ENCODE assay signal across 19 cellular contexts in genomic region chr7:151116603-151117002, GRCh38. TPM values are rescaled to one million over a fixed set of nuclear protein-coding genes. Genes with fewer than 3 reads are reported as not detected.
DNase-seq lines count a peak whose midpoint lies in the region; ATAC-seq, FAIRE-seq and TF ChIP-seq lines count a peak whose summit lies in the region.
"Had no signal": no experiment of that assay in that cellular context is flagged by ENCODE, and none has a peak within 500 bp of the region (broad histone marks: within the 10 kb centered on the region; RNA-seq: fewer than 3 reads in every experiment).

No MANE protein-coding gene starts in this region.

- no peak for TF ChIP-seq RAD21 in IMR-90 (IDR thresholded peaks at IDR 0.05; ENCODE audit: low read length)
- no peak for TF ChIP-seq RAD21 in K562 (CRISPR knock-in tag; conservative IDR thresholded peaks at IDR 0.05 in 1 of 2, IDR thresholded peaks at IDR 0.05 in 1 of 2)

- intact Hi-C loops in IMR-90 (cut with micrococcal nuclease) (no loop called here), K562 (cut with micrococcal nuclease) (no loop called here), lower lobe of right lung (cut with DNase I) (no loop called here)

- TF ChIP-seq POLR2A in IMR-90 (IDR thresholded peaks at IDR 0.05; ENCODE audit: low read depth, low read length), result no peak
- TF ChIP-seq POLR2A in K562 (conservative IDR thresholded peaks at IDR 0.05), result no peak
- TF ChIP-seq POLR2A in H54 (IDR thresholded peaks at IDR 0.05; ENCODE audit: low read depth, low read length), result no peak

- peaks cover 17 to 58% of the 10 kb centered on the region in 2 experiments for H3K79me1 ChIP-seq in IMR-90 (ENCODE audit: low read depth in 1 of 2, low read length in 2 of 2)

- H3K36me3 ChIP-seq in IMR-90 (ENCODE audit: control insufficient read depth, insufficient read depth, low read length), result peaks cover 46% of the 10 kb centered on the region
- peaks cover 84% of the 10 kb centered on the region; the same call in 2 of the 3 replicates for H3K36me3 ChIP-seq in K562 (ENCODE audit: control insufficient read depth, insufficient read depth, low read length)
- peaks cover 48% of the 10 kb centered on the region for H3K36me3 ChIP-seq in lower lobe of right lung

- in situ Hi-C loops in IMR-90 (cut with MboI; ENCODE audit: low sequenced_read_pairs) (loop anchor here (25.0 kb wide), 1 partner anchor 329 kb away; no protein-coding TSS in a partner anchor), K562 (cut with MboI) (no loop called here)

- H3K27ac ChIP-seq in IMR-90 (ENCODE audit: insufficient read depth, low read length), result no peak overlapping the region
- no peak overlapping the region for H3K27ac ChIP-seq in K562 (ENCODE audit: extremely low read depth, low read depth, low read length)
- H3K27ac ChIP-seq in lower lobe of right lung, result peak overlapping the region; percentile 72
- H3K27ac ChIP-seq: ascending aorta, neutrophil, right lobe of liver had no signal

- H3K4me3 Mint-ChIP-seq in stimulated activated effector memory CD8-positive, alpha-beta T cell treated with anti-CD3 and anti-CD28 coated beads, Interleukin-12 subunit alpha, Interleukin-12 subunit beta, amount 100 ng/mL, for 72 hours, result peak overlapping the region; percentile 47

- H4K8ac ChIP-seq in IMR-90 (ENCODE audit: low read depth in 2 of 2, low read length in 2 of 2), result no peak overlapping the region

- H2BK120ac ChIP-seq in IMR-90 (ENCODE audit: low read depth, low read length), result no peak overlapping the region

- H3K9me3 ChIP-seq in IMR-90 (ENCODE audit: control insufficient read depth, insufficient read depth, low read length), result no peaks in the 10 kb centered on the region
- H3K9me3 ChIP-seq in K562 (replicated peaks; ENCODE audit: control insufficient read depth, insufficient read depth, low read depth, low read length), result no peaks in the 10 kb centered on the region
- no peaks in the 10 kb centered on the region for H3K9me3 ChIP-seq in lower lobe of right lung
- H3K9me3 ChIP-seq: ascending aorta, neutrophil, right lobe of liver had no signal

- H3K23ac ChIP-seq in IMR-90 (ENCODE audit: low read depth, low read length), result 0 out of 2 replicates have a peak overlapping the region, but pooled peaks have one; percentile 42

- no peak overlapping the region for H2BK15ac ChIP-seq in IMR-90 (ENCODE audit: low read depth, low read length)

- H3K9ac ChIP-seq in IMR-90 (ENCODE audit: low read depth, low read length), result no peak overlapping the region
- H3K9ac ChIP-seq in K562 (ENCODE audit: insufficient read depth in 1 of 2, low read depth in 2 of 2, low read length in 2 of 2), result peak overlapping the region in 1 of 2 experiments; percentile 64; a peak in 2 of 4 replicates

- no peak overlapping the region for H3K14ac ChIP-seq in IMR-90 (replicated peaks; ENCODE audit: low read depth, low read length)

- H3K4ac ChIP-seq in IMR-90 (ENCODE audit: low read depth, low read length), result no peak overlapping the region; the same call in 1 of the 2 replicates

- H3K4me3 ChIP-seq in IMR-90 (ENCODE audit: insufficient read depth, low read depth, low read length) (no peak overlapping the region), K562 (no peak overlapping the region), lower lobe of right lung (peak overlapping the region; percentile 49)
- H3K4me3 ChIP-seq: ascending aorta, right lobe of liver had no signal

- DNase-seq in IMR-90, result no peak
- no peak for DNase-seq in K562 (ENCODE audit: extremely low read depth in 1 of 4, low spot score in 3 of 4)
- no peak for DNase-seq in lower lobe of right lung
- no peak for DNase-seq in stimulated activated effector memory CD8-positive, alpha-beta T cell treated with anti-CD3 and anti-CD28 coated beads, Interleukin-12 subunit alpha, Interleukin-12 subunit beta, amount 100 ng/mL, for 72 hours (ENCODE audit: low spot score in 2 of 2)
- no peak for DNase-seq in NCI-H1930 (lab: John Stamatoyannopoulos, UW)
- DNase-seq in H54 (ENCODE audit: insufficient read length, low spot score), result no peak
- DNase-seq: activated effector memory CD4-positive, alpha-beta T cell treated with Interleukin-2 at 50 U/mL for 16 hours; DMS153; NCI-H2107; NCI-H82; right lobe of liver; stimulated activated CD4-positive, alpha-beta T cell treated with anti-CD3 and anti-CD28 coated beads, Interleukin-2, amount 100 ng/mL, for 48 hours; T-helper 1 cell had no signal

- peaks cover 38% of the 10 kb centered on the region for H3K4me1 Mint-ChIP-seq in stimulated activated effector memory CD8-positive, alpha-beta T cell treated with anti-CD3 and anti-CD28 coated beads, Interleukin-12 subunit alpha, Interleukin-12 subunit beta, amount 100 ng/mL, for 72 hours

- POLR2A ChIA-PET in IMR-90 (lab: Charles Lee; ENCODE audit: unreplicated experiment) (no interaction called here), K562 (lab: Yijun Ruan, JAX) (interaction anchor here (0.5 to 1.1 kb wide), 3 partner anchors 43 to 193 kb away, joined by 3 to 5 read pairs (median 4); no protein-coding TSS in a partner anchor)

- no peak for ATAC-seq in IMR-90 (ENCODE audit: low read depth)
- ATAC-seq in K562, result no peak
- ATAC-seq in lower lobe of right lung, result peak; percentile 4 to 13
- ATAC-seq in stimulated activated effector memory CD8-positive, alpha-beta T cell treated with anti-CD3 and anti-CD28 coated beads, Interleukin-12 subunit alpha, Interleukin-12 subunit beta, amount 100 ng/mL, for 72 hours, result no peak
- no peak for ATAC-seq in HG03469 (IDR thresholded peaks at IDR 0.05; ENCODE audit: unreplicated experiment)
- ATAC-seq: HepG2, right lobe of liver had no signal

- H3K4me1 ChIP-seq in IMR-90 (ENCODE audit: control insufficient read depth, insufficient read depth, low read length), result peaks cover 16% of the 10 kb centered on the region
- peaks cover 22 to 66% of the 10 kb centered on the region in 2 experiments for H3K4me1 ChIP-seq in K562 (replicated peaks in 1 of 2; ENCODE audit: control insufficient read depth in 2 of 2, insufficient read depth in 2 of 2, low read length in 2 of 2)
- peaks cover 25% of the 10 kb centered on the region for H3K4me1 ChIP-seq in lower lobe of right lung
- H3K4me1 ChIP-seq: right lobe of liver had no signal

- H4K5ac ChIP-seq in IMR-90 (ENCODE audit: low read depth, low read length), result no peak overlapping the region

- no peak overlapping the region for H3K27ac Mint-ChIP-seq in stimulated activated effector memory CD8-positive, alpha-beta T cell treated with anti-CD3 and anti-CD28 coated beads, Interleukin-12 subunit alpha, Interleukin-12 subunit beta, amount 100 ng/mL, for 72 hours

- no peak overlapping the region for H4K91ac ChIP-seq in IMR-90 (ENCODE audit: insufficient read depth, low read depth, low read length)

- FAIRE-seq in K562 (lab: Jason Lieb, UNC) (no peak), H54 (lab: Jason Lieb, UNC) (no peak)
- FAIRE-seq: colon, HepG2 had no signal

- H3K27me3 ChIP-seq in IMR-90 (ENCODE audit: control insufficient read depth, insufficient read depth, low read length) (no peaks in the 10 kb centered on the region), K562 (ENCODE audit: control insufficient read depth in 2 of 2, insufficient read depth in 2 of 2, low read length in 2 of 2) (no peaks in the 10 kb centered on the region), lower lobe of right lung (ENCODE audit: low read depth) (no peaks in the 10 kb centered on the region)
- H3K27me3 ChIP-seq: ascending aorta, right lobe of liver had no signal

- BruUV-seq in IMR-90 (replicated peaks; lab: Mats Ljungman, UMichigan), result no TSS peak
- BruUV-seq in K562 (replicated peaks; lab: Mats Ljungman, UMichigan), result no TSS peak

- CTCF ChIA-PET in IMR-90 (lab: Yijun Ruan, JAX) (no interaction called here), K562 (lab: Yijun Ruan, JAX; ENCODE audit: low intra/inter-chr PET ratio) (no interaction called here)

- no peak overlapping the region for H3K18ac ChIP-seq in IMR-90 (ENCODE audit: low read depth, low read length)

- dilution Hi-C loops in IMR-90 (cut with HindIII; ENCODE audit: low sequenced_read_pairs, unreplicated experiment), result no loop called here

- H2AK5ac ChIP-seq in IMR-90 (ENCODE audit: low read depth, low read length), result no peak overlapping the region

- H2BK20ac ChIP-seq in IMR-90 (ENCODE audit: low read depth, low read length), result no peak overlapping the region

- no peak overlapping the region for H2BK5ac ChIP-seq in IMR-90 (ENCODE audit: low read depth, low read length, poor library complexity, severe bottlenecking)

- H3K9me3 Mint-ChIP-seq in stimulated activated effector memory CD8-positive, alpha-beta T cell treated with anti-CD3 and anti-CD28 coated beads, Interleukin-12 subunit alpha, Interleukin-12 subunit beta, amount 100 ng/mL, for 72 hours, result no peaks in the 10 kb centered on the region

- H2AFZ ChIP-seq in IMR-90 (replicated peaks; ENCODE audit: low read length, poor library complexity), result no peak overlapping the region
- no peak overlapping the region for H2AFZ ChIP-seq in K562 (ENCODE audit: low read depth, low read length)

- no peak overlapping the region for H3K56ac ChIP-seq in IMR-90 (ENCODE audit: extremely low read depth, insufficient read depth, low read length)

- WGBS in IMR-90 (ENCODE audit: extremely low coverage in 2 of 2, insufficient read length in 1 of 2), 2 experiments, result 88% methylated on average over 12 of the region's 15 CpGs; no CpG with 5 or more reads in 1 of the 2 experiments
- 95% methylated on average over 15 of the region's 15 CpGs for WGBS in K562 (ENCODE audit: insufficient coverage, low coverage, missing lambda C conversion rate)

- H4K20me1 ChIP-seq in IMR-90 (ENCODE audit: insufficient read depth, low read length), result peaks cover 56% of the 10 kb centered on the region
- peaks cover 47% of the 10 kb centered on the region for H4K20me1 ChIP-seq in K562 (replicated peaks; ENCODE audit: control insufficient read depth, insufficient read depth, low read length)

- no peak overlapping the region for H3K4me2 ChIP-seq in IMR-90 (ENCODE audit: low read depth, low read length)
- no peak overlapping the region for H3K4me2 ChIP-seq in K562 (ENCODE audit: insufficient read depth, low read length)

- TF ChIP-seq EP300 in K562 (IDR thresholded peaks at IDR 0.05; ENCODE audit: low read length), result no peak

- peaks cover 43% of the 10 kb centered on the region for H3K79me2 ChIP-seq in K562 (ENCODE audit: control insufficient read depth, insufficient read depth, low read length)

- peaks cover 15% of the 10 kb centered on the region for H3K36me3 Mint-ChIP-seq in stimulated activated effector memory CD8-positive, alpha-beta T cell treated with anti-CD3 and anti-CD28 coated beads, Interleukin-12 subunit alpha, Interleukin-12 subunit beta, amount 100 ng/mL, for 72 hours

- peaks cover 3% of the 10 kb centered on the region for H3K9me1 ChIP-seq in IMR-90 (ENCODE audit: insufficient read depth, low read length)
- peaks cover 13% of the 10 kb centered on the region for H3K9me1 ChIP-seq in K562 (ENCODE audit: control insufficient read depth, insufficient read depth, low read length)

- H2AK9ac ChIP-seq in IMR-90 (replicated peaks; ENCODE audit: low read depth, low read length, poor library complexity), result no peak overlapping the region

- TF ChIP-seq CTCF in IMR-90 (conservative IDR thresholded peaks at IDR 0.05; ENCODE audit: low read depth, low read length), result no peak
- TF ChIP-seq CTCF in K562 (IDR thresholded peaks at IDR 0.05 in 2 of 3, conservative IDR thresholded peaks at IDR 0.05 in 1 of 3; ENCODE audit: insufficient read depth in 2 of 3, low read depth in 1 of 3, low read length in 3 of 3), result no peak
- no peak for TF ChIP-seq CTCF in lower lobe of right lung (IDR thresholded peaks at IDR 0.05)

RNA-seq across cellular contexts. Expression of gene AGAP3, which starts 30.3 kb away (rescaled TPM):
- total RNA-seq in IMR-90 (2012; rRNA removed), result 33.3 and 35.3 TPM in 2 replicates
- 93.9 and 99.5 TPM in 2 replicates for polyA plus RNA-seq in IMR-90 (2012; rRNA removed)
- polyA plus RNA-seq in IMR-90 (2012; cell fraction: cytosol; rRNA removed), result 87.0 and 97.5 TPM in 2 replicates
- 301 and 531 TPM in 2 replicates for polyA plus RNA-seq in IMR-90 (2012; cell fraction: nucleus; rRNA removed; ENCODE audit: low replicate concordance)
- total RNA-seq in K562 (2011; cell fraction: chromatin; rRNA removed; ENCODE audit: low replicate concordance), result 309 and 657 TPM in 2 replicates
- total RNA-seq in K562 (2011; cell fraction: nucleolus; rRNA removed), result 263 and 322 TPM in 2 replicates
- 258 and 293 TPM in 2 replicates for total RNA-seq in K562 (2011; cell fraction: nucleoplasm; rRNA removed)
- 62.2 and 94.2 TPM in 2 replicates for total RNA-seq in K562 (2014; rRNA removed)
- total RNA-seq in K562 (2014; rRNA removed; fragmentation: Illumina TruSeq; extraction: Trizol), result 34.6 and 44.0 TPM in 2 replicates
- total RNA-seq in K562 (2015; rRNA removed; fragmentation: Illumina TruSeq; extraction: Trizol), result 59.8 and 60.0 TPM in 2 replicates
- 178 and 208 TPM in 2 replicates for total RNA-seq in K562 (2021)
- polyA plus RNA-seq in K562 (2011; rRNA removed), result 61.4 and 65.4 TPM in 2 replicates
- 86.8 and 233 TPM in 2 replicates for polyA plus RNA-seq in K562 (2011; cell fraction: cytosol; rRNA removed)
- 273 and 510 TPM in 2 replicates for polyA plus RNA-seq in K562 (2011; cell fraction: nucleus; rRNA removed)
- 83.7 and 110 TPM in 2 replicates for polyA plus RNA-seq in K562 (2012)
- polyA plus RNA-seq in K562 (2014; fragmentation: Illumina TruSeq; extraction: Trizol), result 66.7 and 96.7 TPM in 2 replicates
- 1 to 10 TPM; 3.4 to 4.4 TPM for polyA plus RNA-seq in K562 (2014; fragmentation: Nextera tagmentation; extraction: Ambion mirVana)
- 118 and 127 TPM in 2 replicates for polyA plus RNA-seq in K562 (2014; rRNA removed)
- polyA minus RNA-seq in K562 (2011; rRNA and poly(A)+ RNA removed), result 34.5 and 46.4 TPM in 2 replicates
- 64.1 and 65.6 TPM in 2 replicates for polyA minus RNA-seq in K562 (2011; cell fraction: cytosol; rRNA and poly(A)+ RNA removed)
- 79.9 and 118 TPM in 2 replicates for polyA minus RNA-seq in K562 (2011; cell fraction: nucleus; rRNA and poly(A)+ RNA removed)
- total RNA-seq in lower lobe of right lung, result 157 TPM

RNA-seq across cellular contexts. Expression of gene TMUB1, which starts 33.3 kb away (rescaled TPM):
- total RNA-seq in IMR-90 (2012; rRNA removed), result 6.8 and 7.8 TPM in 2 replicates
- 29.8 and 38.3 TPM in 2 replicates for polyA plus RNA-seq in IMR-90 (2012; rRNA removed)
- polyA plus RNA-seq in IMR-90 (2012; cell fraction: cytosol; rRNA removed), result 24.3 and 48.1 TPM in 2 replicates
- 34.7 and 60.3 TPM in 2 replicates for polyA plus RNA-seq in IMR-90 (2012; cell fraction: nucleus; rRNA removed; ENCODE audit: low replicate concordance)
- total RNA-seq in K562 (2011; cell fraction: chromatin; rRNA removed; ENCODE audit: low replicate concordance), result 28.8 and 70.7 TPM in 2 replicates
- 113 and 126 TPM in 2 replicates for total RNA-seq in K562 (2011; cell fraction: nucleolus; rRNA removed)
- total RNA-seq in K562 (2011; cell fraction: nucleoplasm; rRNA removed), result 72.2 and 72.4 TPM in 2 replicates
- 189 and 255 TPM in 2 replicates for total RNA-seq in K562 (2014; rRNA removed)
- total RNA-seq in K562 (2014; rRNA removed; fragmentation: Illumina TruSeq; extraction: Trizol), result 19.4 and 21.4 TPM in 2 replicates
- 86.3 and 97.0 TPM in 2 replicates for total RNA-seq in K562 (2015; rRNA removed; fragmentation: Illumina TruSeq; extraction: Trizol)
- total RNA-seq in K562 (2021), result 233 and 241 TPM in 2 replicates
- 38.4 and 59.7 TPM in 2 replicates for polyA plus RNA-seq in K562 (2011; rRNA removed)
- polyA plus RNA-seq in K562 (2011; cell fraction: cytosol; rRNA removed), result 86.5 and 297 TPM in 2 replicates
- 123 and 249 TPM in 2 replicates for polyA plus RNA-seq in K562 (2011; cell fraction: nucleus; rRNA removed)
- 165 and 183 TPM in 2 replicates for polyA plus RNA-seq in K562 (2012)
- 74.1 and 210 TPM in 2 replicates for polyA plus RNA-seq in K562 (2014; fragmentation: Illumina TruSeq; extraction: Trizol)
- under 1 TPM; 0.14 to 0.34 TPM for polyA plus RNA-seq in K562 (2014; fragmentation: Nextera tagmentation; extraction: Ambion mirVana)
- polyA plus RNA-seq in K562 (2014; rRNA removed), result 195 and 207 TPM in 2 replicates
- polyA minus RNA-seq in K562 (2011; rRNA and poly(A)+ RNA removed), result 8.2 and 12.5 TPM in 2 replicates
- polyA minus RNA-seq in K562 (2011; cell fraction: cytosol; rRNA and poly(A)+ RNA removed), result 52.4 and 69.4 TPM in 2 replicates
- 18.0 and 20.3 TPM in 2 replicates for polyA minus RNA-seq in K562 (2011; cell fraction: nucleus; rRNA and poly(A)+ RNA removed)
- 37.4 TPM for total RNA-seq in lower lobe of right lung

RNA-seq across cellular contexts. Expression of gene FASTK, which starts 36.0 kb away (rescaled TPM):
- 41.9 and 53.8 TPM in 2 replicates for total RNA-seq in IMR-90 (2012; rRNA removed)
- 115 and 127 TPM in 2 replicates for polyA plus RNA-seq in IMR-90 (2012; rRNA removed)
- 99.0 and 130 TPM in 2 replicates for polyA plus RNA-seq in IMR-90 (2012; cell fraction: cytosol; rRNA removed)
- polyA plus RNA-seq in IMR-90 (2012; cell fraction: nucleus; rRNA removed; ENCODE audit: low replicate concordance), result 430 and 1,164 TPM in 2 replicates
- total RNA-seq in K562 (2011; cell fraction: chromatin; rRNA removed; ENCODE audit: low replicate concordance), result 153 and 539 TPM in 2 replicates
- total RNA-seq in K562 (2011; cell fraction: nucleolus; rRNA removed), result 501 and 515 TPM in 2 replicates
- 225 and 261 TPM in 2 replicates for total RNA-seq in K562 (2011; cell fraction: nucleoplasm; rRNA removed)
- total RNA-seq in K562 (2014; rRNA removed), result 114 and 139 TPM in 2 replicates
- total RNA-seq in K562 (2014; rRNA removed; fragmentation: Illumina TruSeq; extraction: Trizol), result 8.3 and 12.6 TPM in 2 replicates
- 50.3 and 55.4 TPM in 2 replicates for total RNA-seq in K562 (2015; rRNA removed; fragmentation: Illumina TruSeq; extraction: Trizol)
- total RNA-seq in K562 (2021), result 106 and 112 TPM in 2 replicates
- polyA plus RNA-seq in K562 (2011; rRNA removed), result 48.2 and 69.4 TPM in 2 replicates
- polyA plus RNA-seq in K562 (2011; cell fraction: cytosol; rRNA removed), result 50.7 and 105 TPM in 2 replicates
- polyA plus RNA-seq in K562 (2011; cell fraction: nucleus; rRNA removed), result 711 and 1,075 TPM in 2 replicates
- polyA plus RNA-seq in K562 (2012), result 70.9 and 124 TPM in 2 replicates
- 38.2 and 53.4 TPM in 2 replicates for polyA plus RNA-seq in K562 (2014; fragmentation: Illumina TruSeq; extraction: Trizol)
- 1 to 10 TPM in 1 of 2 experiments, under 1 TPM in 1; 0.51 to 2.7 TPM for polyA plus RNA-seq in K562 (2014; fragmentation: Nextera tagmentation; extraction: Ambion mirVana)
- polyA plus RNA-seq in K562 (2014; rRNA removed), result 150 and 181 TPM in 2 replicates
- polyA minus RNA-seq in K562 (2011; rRNA and poly(A)+ RNA removed), result 18.8 and 24.7 TPM in 2 replicates
- 22.8 and 23.4 TPM in 2 replicates for polyA minus RNA-seq in K562 (2011; cell fraction: cytosol; rRNA and poly(A)+ RNA removed)
- 187 and 189 TPM in 2 replicates for polyA minus RNA-seq in K562 (2011; cell fraction: nucleus; rRNA and poly(A)+ RNA removed)
- total RNA-seq in lower lobe of right lung, result 54.4 TPM

RNA-seq across cellular contexts. Expression of gene GBX1, which starts 50.9 kb away (rescaled TPM):
- total RNA-seq in IMR-90 (2012; rRNA removed) (not detected in 2 replicates), K562 (2014; rRNA removed) (not detected in 2 replicates), K562 (2014; rRNA removed; fragmentation: Illumina TruSeq; extraction: Trizol) (not detected in 2 replicates), K562 (2015; rRNA removed; fragmentation: Illumina TruSeq; extraction: Trizol) (not detected in 2 replicates), K562 (2021) (not detected in 2 replicates), lower lobe of right lung (not detected)
- polyA plus RNA-seq in IMR-90 (2012; rRNA removed) (not detected in 2 replicates), K562 (2011; rRNA removed) (not detected in 2 replicates), K562 (2014; fragmentation: Illumina TruSeq; extraction: Trizol) (not detected in 2 replicates), K562 (2014; fragmentation: Nextera tagmentation; extraction: Ambion mirVana) (not detected), K562 (2014; rRNA removed) (not detected in 2 replicates)
- not detected in 2 replicates for polyA plus RNA-seq in IMR-90 (2012; cell fraction: cytosol; rRNA removed)
- not detected in 2 replicates for polyA plus RNA-seq in IMR-90 (2012; cell fraction: nucleus; rRNA removed; ENCODE audit: low replicate concordance)
- total RNA-seq in K562 (2011; cell fraction: chromatin; rRNA removed; ENCODE audit: low replicate concordance), result not detected in 2 replicates
- total RNA-seq in K562 (2011; cell fraction: nucleolus; rRNA removed), result not detected in 2 replicates
- not detected in 2 replicates for total RNA-seq in K562 (2011; cell fraction: nucleoplasm; rRNA removed)
- not detected in 2 replicates for polyA plus RNA-seq in K562 (2011; cell fraction: cytosol; rRNA removed)
- polyA plus RNA-seq in K562 (2011; cell fraction: nucleus; rRNA removed), result not detected in 2 replicates
- polyA plus RNA-seq in K562 (2012), result not detected in 2 replicates
- polyA minus RNA-seq in K562 (2011; rRNA and poly(A)+ RNA removed), result not detected in 2 replicates
- polyA minus RNA-seq in K562 (2011; cell fraction: cytosol; rRNA and poly(A)+ RNA removed), result not detected in 2 replicates
- not detected in 2 replicates for polyA minus RNA-seq in K562 (2011; cell fraction: nucleus; rRNA and poly(A)+ RNA removed)
- total RNA-seq: ascending aorta, HepG2, lung microvascular endothelial cell, right lobe of liver had no signal
- polyA plus RNA-seq: HepG2 had no signal

RNA-seq across cellular contexts. Expression of gene SLC4A2, which starts 57.2 kb away (rescaled TPM):
- total RNA-seq in IMR-90 (2012; rRNA removed), result 25.3 and 29.6 TPM in 2 replicates
- 91.0 and 112 TPM in 2 replicates for polyA plus RNA-seq in IMR-90 (2012; rRNA removed)
- 70.2 and 89.3 TPM in 2 replicates for polyA plus RNA-seq in IMR-90 (2012; cell fraction: cytosol; rRNA removed)
- polyA plus RNA-seq in IMR-90 (2012; cell fraction: nucleus; rRNA removed; ENCODE audit: low replicate concordance), result 205 and 510 TPM in 2 replicates
- total RNA-seq in K562 (2011; cell fraction: chromatin; rRNA removed; ENCODE audit: low replicate concordance), result 230 and 845 TPM in 2 replicates
- 746 and 756 TPM in 2 replicates for total RNA-seq in K562 (2011; cell fraction: nucleolus; rRNA removed)
- 367 and 388 TPM in 2 replicates for total RNA-seq in K562 (2011; cell fraction: nucleoplasm; rRNA removed)
- 360 and 417 TPM in 2 replicates for total RNA-seq in K562 (2014; rRNA removed)
- total RNA-seq in K562 (2014; rRNA removed; fragmentation: Illumina TruSeq; extraction: Trizol), result 32.6 and 55.0 TPM in 2 replicates
- 130 and 132 TPM in 2 replicates for total RNA-seq in K562 (2015; rRNA removed; fragmentation: Illumina TruSeq; extraction: Trizol)
- total RNA-seq in K562 (2021), result 363 and 375 TPM in 2 replicates
- 69.2 and 85.2 TPM in 2 replicates for polyA plus RNA-seq in K562 (2011; rRNA removed)
- polyA plus RNA-seq in K562 (2011; cell fraction: cytosol; rRNA removed), result 68.0 and 147 TPM in 2 replicates
- 438 and 829 TPM in 2 replicates for polyA plus RNA-seq in K562 (2011; cell fraction: nucleus; rRNA removed)
- polyA plus RNA-seq in K562 (2012), result 243 and 347 TPM in 2 replicates
- polyA plus RNA-seq in K562 (2014; fragmentation: Illumina TruSeq; extraction: Trizol), result 166 and 212 TPM in 2 replicates
- 10 to 100 TPM; 11.4 to 28.8 TPM for polyA plus RNA-seq in K562 (2014; fragmentation: Nextera tagmentation; extraction: Ambion mirVana)
- 306 and 316 TPM in 2 replicates for polyA plus RNA-seq in K562 (2014; rRNA removed)
- 29.9 and 60.1 TPM in 2 replicates for polyA minus RNA-seq in K562 (2011; rRNA and poly(A)+ RNA removed)
- 79.9 and 106 TPM in 2 replicates for polyA minus RNA-seq in K562 (2011; cell fraction: cytosol; rRNA and poly(A)+ RNA removed)
- 138 and 143 TPM in 2 replicates for polyA minus RNA-seq in K562 (2011; cell fraction: nucleus; rRNA and poly(A)+ RNA removed)
- 182 TPM for total RNA-seq in lower lobe of right lung

Comparison
In these comparisons a context has a peak if more than half of its experiments do, and no peak if none do; other contexts are left out.
1. ATAC-seq: peak in lower lobe of right lung (2 of 2); none in IMR-90 (single experiment), K562 (single experiment), stimulated activated effector memory CD8-positive, alpha-beta T cell treated with anti-CD3 and anti-CD28 coated beads, Interleukin-12 subunit alpha, Interleukin-12 subunit beta, amount 100 ng/mL, for 72 hours (single experiment) and HG03469 (single experiment).